In the genomic region with DNA sequence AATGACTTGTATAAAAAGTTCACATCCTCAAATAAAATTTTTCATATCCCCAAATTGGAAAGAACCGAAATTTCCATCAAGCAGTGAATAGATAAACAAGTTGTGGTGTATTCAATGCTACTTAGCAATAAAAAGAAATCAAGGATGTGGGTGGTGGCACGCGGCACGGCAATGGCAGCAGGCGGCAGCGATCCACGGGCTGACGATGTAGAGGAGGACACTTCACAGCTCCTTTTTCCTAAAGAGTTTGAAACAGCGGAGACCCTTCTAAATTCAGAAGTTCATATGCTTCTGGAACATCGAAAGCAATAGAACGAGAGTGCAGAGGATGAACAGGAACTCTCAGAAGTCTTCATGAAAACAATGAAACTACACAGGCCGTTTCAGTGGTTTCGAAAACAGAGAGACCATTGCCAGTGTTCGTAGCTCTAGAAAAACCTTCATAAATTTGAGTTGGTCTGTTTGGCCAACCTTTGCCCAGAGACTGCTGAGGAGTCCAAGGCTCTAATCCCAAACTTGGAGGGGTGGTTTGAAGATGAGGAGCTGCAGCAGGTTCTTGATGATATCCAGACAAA, we compare ENCODE assay signal across 25 cellular contexts. TPM values are rescaled to one million over a fixed set of nuclear protein-coding genes. Genes with fewer than 3 reads are reported as not detected.
A peak's percentile ranks its signal among the peaks of the same experiment; 100 is the strongest.
DNase-seq lines count a peak whose midpoint lies in the region; ATAC-seq and TF ChIP-seq lines count a peak whose summit lies in the region.
"Had no signal": no experiment of that assay in that cellular context is flagged by ENCODE, and none has a peak within 500 bp of the region (broad histone marks: within the 10 kb centered on the region; RNA-seq: fewer than 3 reads in every experiment).

No MANE protein-coding gene starts in this region.

- no peak overlapping the region for H3K27ac ChIP-seq in transverse colon
- H3K27ac ChIP-seq: body of pancreas, epithelial cell of prostate, psoas muscle, stomach had no signal

- H3K4me3 ChIP-seq in transverse colon = no peak overlapping the region
- H3K4me3 ChIP-seq: body of pancreas, psoas muscle, stomach had no signal

- ATAC-seq in T-cell (replicated peaks in 1 of 4) (no peak), HG02852 (IDR thresholded peaks at IDR 0.05; ENCODE audit: unreplicated experiment) (no peak), GM21515 (IDR thresholded peaks at IDR 0.05; ENCODE audit: unreplicated experiment) (no peak)
- ATAC-seq in stimulated activated effector memory CD8-positive, alpha-beta T cell treated with anti-CD3 and anti-CD28 coated beads, Interleukin-12 subunit alpha, Interleukin-12 subunit beta, amount 100 ng/mL, for 72 hours = peak; percentile 31
- ATAC-seq: body of pancreas, HCT116, psoas muscle had no signal

- TF ChIP-seq CTCF in transverse colon (IDR thresholded peaks at IDR 0.05) = no peak

- in situ Hi-C loops in transverse colon (cut with MboI; ENCODE audit: low pct_ligation_motif_present in 1 of 4, low pct_unique_long_range_greater_than_20kb in 1 of 4, low sequenced_read_pairs in 3 of 4) = no loop called here

- intact Hi-C loops in activated T-helper 2 cell treated with anti-CD3 and anti-CD28 coated beads, Interferon-gamma antibody, Interleukin-2, Interleukin-4, amounts not matched to agents 10 μg/mL and 5 μg/mL and 100 μg/mL, durations not matched to agents 14 hours and 24 hours and 36 hours (cut with micrococcal nuclease) = loop anchor here (2.0 kb wide), 1 partner anchor 15 kb away; no protein-coding TSS in a partner anchor
- intact Hi-C loops in transverse colon (cut with DNase I; ENCODE audit: low total_unique reads) = no loop called here

- no peaks in the 10 kb centered on the region for H3K36me3 ChIP-seq in transverse colon
- H3K36me3 ChIP-seq: stomach had no signal

- H3K4me1 ChIP-seq in transverse colon = no peaks in the 10 kb centered on the region
- H3K4me1 ChIP-seq: body of pancreas, psoas muscle, stomach had no signal

- H3K9me3 Mint-ChIP-seq in T-cell = peaks cover 15 to 36% (median 22%) of the 10 kb centered on the region in 3 donors
- peaks cover 57% of the 10 kb centered on the region for H3K9me3 Mint-ChIP-seq in activated T-helper 2 cell treated with anti-CD3 and anti-CD28 coated beads, Interferon-gamma antibody, Interleukin-2, Interleukin-4, amounts not matched to agents 10 μg/mL and 5 μg/mL and 100 μg/mL, durations not matched to agents 14 hours and 24 hours and 36 hours
- H3K9me3 Mint-ChIP-seq in stimulated activated effector memory CD8-positive, alpha-beta T cell treated with anti-CD3 and anti-CD28 coated beads, Interleukin-12 subunit alpha, Interleukin-12 subunit beta, amount 100 ng/mL, for 72 hours = peaks cover 9% of the 10 kb centered on the region

- TF ChIP-seq EP300 in transverse colon (IDR thresholded peaks at IDR 0.05; ENCODE audit: low read depth) = no peak

- peaks cover 45 to 50% (median 47%) of the 10 kb centered on the region in 3 donors for H3K4me1 Mint-ChIP-seq in T-cell
- peaks cover 31% of the 10 kb centered on the region for H3K4me1 Mint-ChIP-seq in activated T-helper 2 cell treated with anti-CD3 and anti-CD28 coated beads, Interferon-gamma antibody, Interleukin-2, Interleukin-4, amounts not matched to agents 10 μg/mL and 5 μg/mL and 100 μg/mL, durations not matched to agents 14 hours and 24 hours and 36 hours (ENCODE audit: low read depth)
- peaks cover 15% of the 10 kb centered on the region for H3K4me1 Mint-ChIP-seq in stimulated activated effector memory CD8-positive, alpha-beta T cell treated with anti-CD3 and anti-CD28 coated beads, Interleukin-12 subunit alpha, Interleukin-12 subunit beta, amount 100 ng/mL, for 72 hours
- H3K4me1 Mint-ChIP-seq: CD14-positive monocyte, neural crest cell had no signal

- H3K27me3 ChIP-seq in transverse colon = no peaks in the 10 kb centered on the region
- H3K27me3 ChIP-seq: body of pancreas, stomach had no signal

- H3K4me3 Mint-ChIP-seq in T-cell = peak overlapping the region; percentile 67 to 72 (median 70)
- peak overlapping the region; percentile 51 for H3K4me3 Mint-ChIP-seq in activated T-helper 2 cell treated with anti-CD3 and anti-CD28 coated beads, Interferon-gamma antibody, Interleukin-2, Interleukin-4, amounts not matched to agents 10 μg/mL and 5 μg/mL and 100 μg/mL, durations not matched to agents 14 hours and 24 hours and 36 hours (ENCODE audit: low read depth)
- H3K4me3 Mint-ChIP-seq in stimulated activated effector memory CD8-positive, alpha-beta T cell treated with anti-CD3 and anti-CD28 coated beads, Interleukin-12 subunit alpha, Interleukin-12 subunit beta, amount 100 ng/mL, for 72 hours = peak overlapping the region; percentile 50
- H3K4me3 Mint-ChIP-seq: CD14-positive monocyte, neural crest cell had no signal

- no peak for TF ChIP-seq POLR2A in transverse colon (IDR thresholded peaks at IDR 0.05)

- peak overlapping the region; percentile 97 for H3K27ac Mint-ChIP-seq in T-cell
- peak overlapping the region; percentile 71 for H3K27ac Mint-ChIP-seq in activated T-helper 2 cell treated with anti-CD3 and anti-CD28 coated beads, Interferon-gamma antibody, Interleukin-2, Interleukin-4, amounts not matched to agents 10 μg/mL and 5 μg/mL and 100 μg/mL, durations not matched to agents 14 hours and 24 hours and 36 hours
- H3K27ac Mint-ChIP-seq in stimulated activated effector memory CD8-positive, alpha-beta T cell treated with anti-CD3 and anti-CD28 coated beads, Interleukin-12 subunit alpha, Interleukin-12 subunit beta, amount 100 ng/mL, for 72 hours = no peak overlapping the region
- H3K27ac Mint-ChIP-seq: CD14-positive monocyte had no signal

- peaks cover 15 to 21% of the 10 kb centered on the region in 2 donors for H3K9me3 ChIP-seq in transverse colon
- H3K9me3 ChIP-seq: body of pancreas had no signal

- 78 to 90% methylated on average over 14 of the region's 14 CpGs for WGBS in transverse colon (ENCODE audit: low coverage in 1 of 2), 2 donors

- CTCF ChIA-PET in T-cell (lab: Charles Lee) = interaction anchor here in 1 of 2 donors (0.6 kb wide), 1 partner anchor 278 kb away, joined by 3 read pairs; no protein-coding TSS in a partner anchor

- POLR2A ChIA-PET in T-cell (lab: Charles Lee) = no interaction called here

- peaks cover 5% of the 10 kb centered on the region for H3K36me3 Mint-ChIP-seq in T-cell
- H3K36me3 Mint-ChIP-seq in activated T-helper 2 cell treated with anti-CD3 and anti-CD28 coated beads, Interferon-gamma antibody, Interleukin-2, Interleukin-4, amounts not matched to agents 10 μg/mL and 5 μg/mL and 100 μg/mL, durations not matched to agents 14 hours and 24 hours and 36 hours (ENCODE audit: low read depth) = peaks cover 32% of the 10 kb centered on the region
- H3K36me3 Mint-ChIP-seq in stimulated activated effector memory CD8-positive, alpha-beta T cell treated with anti-CD3 and anti-CD28 coated beads, Interleukin-12 subunit alpha, Interleukin-12 subunit beta, amount 100 ng/mL, for 72 hours = no peaks in the 10 kb centered on the region
- H3K36me3 Mint-ChIP-seq: CD14-positive monocyte had no signal

- H3K27me3 Mint-ChIP-seq in T-cell = no peaks in the 10 kb centered on the region
- H3K27me3 Mint-ChIP-seq in activated T-helper 2 cell treated with anti-CD3 and anti-CD28 coated beads, Interferon-gamma antibody, Interleukin-2, Interleukin-4, amounts not matched to agents 10 μg/mL and 5 μg/mL and 100 μg/mL, durations not matched to agents 14 hours and 24 hours and 36 hours (ENCODE audit: low read depth) = no peaks in the 10 kb centered on the region

- DNase-seq in activated T-cell treated with anti-CD3 and anti-CD28 coated beads for 1 hour (ENCODE audit: low read depth) (peak; percentile 11), activated T-cell treated with anti-CD3 and anti-CD28 coated beads for 4 hours (no peak), T-cell (peak in 24 of 34 experiments; percentile 7 to 50 (median 22)), transverse colon (no peak)
- DNase-seq in activated T-helper 2 cell treated with anti-CD3 and anti-CD28 coated beads, Interferon-gamma antibody, Interleukin-2, Interleukin-4, amounts not matched to agents 10 μg/mL and 5 μg/mL and 100 μg/mL, durations not matched to agents 14 hours and 24 hours and 36 hours (ENCODE audit: low spot score) = no peak
- peak in 1 of 2 donors; percentile 49 for DNase-seq in stimulated activated effector memory CD8-positive, alpha-beta T cell treated with anti-CD3 and anti-CD28 coated beads, Interleukin-12 subunit alpha, Interleukin-12 subunit beta, amount 100 ng/mL, for 72 hours (ENCODE audit: low spot score in 2 of 2)
- DNase-seq: activated gamma-delta T cell treated with Interleukin-2 at 50 U/mL for 16 hours; body of pancreas; cortex of kidney; foreskin melanocyte; mesendoderm; NCI-H1436 treated with DMSO at 0.1 percent for 48 hours; NK-92 treated with Interleukin-12 subunit alpha and Interleukin-12 subunit beta, amount 100 ng/mL, for 24 hours; psoas muscle; stomach had no signal

RNA-seq across cellular contexts. Expression of a gene that starts 9.8 kb away (rescaled TPM):
- total RNA-seq in T-cell (under 1 TPM in 4 of 5 donors, not detected in 1; 0.32 to 0.60 (median 0.58) TPM), transverse colon (not detected)
- 0.34 TPM in 1 of 2 replicates, not detected in the other for total RNA-seq in activated T-helper 2 cell treated with anti-CD3 and anti-CD28 coated beads, Interferon-gamma antibody, Interleukin-2, Interleukin-4, amounts not matched to agents 10 μg/mL and 5 μg/mL and 100 μg/mL, durations not matched to agents 14 hours and 24 hours and 36 hours
- total RNA-seq: body of pancreas, HT1080, LHCN-M2, neural crest cell, psoas muscle, stomach, urinary bladder had no signal

RNA-seq across cellular contexts. Expression of a gene that starts 17.6 kb away (rescaled TPM):
- total RNA-seq in T-cell (not detected), transverse colon (1 to 10 TPM in 1 of 4 donors, not detected in 3; 2.8 TPM)
- not detected in 2 replicates for total RNA-seq in activated T-helper 2 cell treated with anti-CD3 and anti-CD28 coated beads, Interferon-gamma antibody, Interleukin-2, Interleukin-4, amounts not matched to agents 10 μg/mL and 5 μg/mL and 100 μg/mL, durations not matched to agents 14 hours and 24 hours and 36 hours
- total RNA-seq: body of pancreas; HT1080; LHCN-M2; neural crest cell; psoas muscle; stomach; T-helper 2 cell treated with Interferon-gamma antibody and Interleukin-4, amounts not matched to agents 100 ng/mL and 5 ng/mL, for 36 hours; urinary bladder had no signal

RNA-seq across cellular contexts. Expression of a gene that starts 57.2 kb away (rescaled TPM):
- total RNA-seq in T-cell (not detected), transverse colon (not detected)
- total RNA-seq in activated T-helper 2 cell treated with anti-CD3 and anti-CD28 coated beads, Interferon-gamma antibody, Interleukin-2, Interleukin-4, amounts not matched to agents 10 μg/mL and 5 μg/mL and 100 μg/mL, durations not matched to agents 14 hours and 24 hours and 36 hours = not detected in 2 replicates
- total RNA-seq: body of pancreas; HT1080; LHCN-M2; neural crest cell; psoas muscle; stomach; T-helper 2 cell treated with Interferon-gamma antibody and Interleukin-4, amounts not matched to agents 100 ng/mL and 5 ng/mL, for 36 hours; urinary bladder had no signal

Comparison
In these comparisons a context has a peak if more than half of its experiments do, and no peak if none do; other contexts are left out.
1. DNase-seq: peak in activated T-cell treated with anti-CD3 and anti-CD28 coated beads for 1 hour (single experiment) and T-cell (24 of 34); none in activated T-cell treated with anti-CD3 and anti-CD28 coated beads for 4 hours (single experiment), activated T-helper 2 cell treated with anti-CD3 and anti-CD28 coated beads, Interferon-gamma antibody, Interleukin-2, Interleukin-4, amounts not matched to agents 10 μg/mL and 5 μg/mL and 100 μg/mL, durations not matched to agents 14 hours and 24 hours and 36 hours (single experiment) and transverse colon (single experiment).
2. Peak in every context shown above with its lines, with median percentiles within 50 percentile points of each other: H3K4me3 Mint-ChIP-seq.